ENCODE assay signal across 26 cellular contexts in genomic region chr3:14621093-14621492, GRCh38. TPM values are rescaled to one million over a fixed set of nuclear protein-coding genes. Genes with fewer than 3 reads are reported as not detected.
A peak's percentile ranks its signal among the peaks of the same experiment; 100 is the strongest.
DNase-seq lines count a peak whose midpoint lies in the region; ATAC-seq, FAIRE-seq and TF ChIP-seq lines count a peak whose summit lies in the region.
"Had no signal": no experiment of that assay in that cellular context is flagged by ENCODE, and none has a peak within 500 bp of the region (broad histone marks: within the 10 kb centered on the region; RNA-seq: fewer than 3 reads in every experiment).

No MANE protein-coding gene starts in this region.

- H3K79me2 ChIP-seq in H1 (ENCODE audit: control insufficient read depth in 1 of 2, insufficient read depth in 2 of 2, low read length in 2 of 2) = no peaks in the 10 kb centered on the region

- H3K36me3 ChIP-seq in H1 (ENCODE audit: control insufficient read depth in 2 of 4, insufficient read depth in 4 of 4, low read length in 3 of 4) = no peaks in the 10 kb centered on the region
- H3K36me3 ChIP-seq in effector memory CD4-positive, alpha-beta T cell (ENCODE audit: control insufficient read depth, insufficient read depth, low read length) = no peaks in the 10 kb centered on the region

- no peaks in the 10 kb centered on the region for H3K79me1 ChIP-seq in H1 (ENCODE audit: low read depth, low read length)

- H2AK5ac ChIP-seq in H1 (ENCODE audit: low read depth, low read length) = no peak overlapping the region

- H3K4me2 ChIP-seq in A549 (no peak overlapping the region), H1 (ENCODE audit: insufficient read depth in 1 of 2, low read depth in 2 of 2, low read length in 2 of 2) (no peak overlapping the region)

- H2BK20ac ChIP-seq in H1 (ENCODE audit: low read length) = no peak overlapping the region

- no peak overlapping the region for H3K9ac ChIP-seq in H1 (replicated peaks in 1 of 4; ENCODE audit: extremely low read depth in 1 of 4, low read depth in 3 of 4, low read length in 3 of 4)
- H3K9ac ChIP-seq: GM23248 had no signal

- TF ChIP-seq EP300 in A549 (IDR thresholded peaks at IDR 0.05) (no peak), H1 (IDR thresholded peaks at IDR 0.05; ENCODE audit: borderline replicate concordance in 1 of 2, low read depth in 2 of 2, low read length in 2 of 2) (no peak)

- no peak overlapping the region for H2BK120ac ChIP-seq in H1 (replicated peaks; ENCODE audit: low read depth, low read length)

- POLR2A ChIA-PET in A549 (lab: Yijun Ruan, JAX) = no interaction called here
- POLR2A ChIA-PET in H1 (lab: Charles Lee; ENCODE audit: partially characterized antibody) = interaction anchor here (0.6 to 1.2 kb wide), 2 partner anchors 16 to 43 kb away, joined by 3 read pairs; no protein-coding TSS in a partner anchor

- H4K91ac ChIP-seq in H1 (replicated peaks; ENCODE audit: insufficient read length, low read length) = no peak overlapping the region

- H3K27ac Mint-ChIP-seq in neural crest cell (ENCODE audit: unreplicated experiment) = peak overlapping the region; percentile 88
- H3K27ac Mint-ChIP-seq in stimulated activated naive CD8-positive, alpha-beta T cell treated with anti-CD3 and anti-CD28 coated beads, Interleukin-15, amount 100 ng/mL, for 72 hours = no peak overlapping the region
- H3K27ac Mint-ChIP-seq: CD4-positive, alpha-beta memory T cell; H9; HFFc6 had no signal

- no peaks in the 10 kb centered on the region for H3K9me3 Mint-ChIP-seq in neural crest cell
- H3K9me3 Mint-ChIP-seq in stimulated activated naive CD8-positive, alpha-beta T cell treated with anti-CD3 and anti-CD28 coated beads, Interleukin-15, amount 100 ng/mL, for 72 hours = no peaks in the 10 kb centered on the region
- H3K9me3 Mint-ChIP-seq: CD4-positive, alpha-beta memory T cell; H9; HFFc6 had no signal

- no peak overlapping the region for H2AFZ ChIP-seq in H1 (ENCODE audit: low read length)
- H2AFZ ChIP-seq: GM23248 had no signal

- intact Hi-C loops in posterior cingulate gyrus (cut with DNase I) = no loop called here

- DNase-seq in A549 (ENCODE audit: low read depth in 1 of 2, low spot score in 1 of 2) = no peak
- DNase-seq in H1 (ENCODE audit: low read depth in 1 of 2, low spot score in 2 of 2) = no peak
- no peak for DNase-seq in neural crest cell (ENCODE audit: low read depth, low spot score)
- DNase-seq in posterior cingulate gyrus = no peak
- no peak for DNase-seq in KBM-7
- DNase-seq in effector memory CD4-positive, alpha-beta T cell = no peak
- DNase-seq in stimulated activated naive CD8-positive, alpha-beta T cell treated with anti-CD3 and anti-CD28 coated beads, Interleukin-15, amount 100 ng/mL, for 72 hours = no peak
- DNase-seq: 8988T; C1 segment of cervical spinal cord; Calu3; CD4-positive, alpha-beta memory T cell; COR-L47; DMS53; DMS79 treated with DMSO at 0.1 percent for 48 hours; GF-D8; GM23248; HFFc6 had no signal

- no peak overlapping the region for H2BK12ac ChIP-seq in H1 (ENCODE audit: low read depth, low read length)

- no peaks in the 10 kb centered on the region for H4K20me1 ChIP-seq in H1 (replicated peaks in 1 of 2; ENCODE audit: control insufficient read depth in 1 of 2, insufficient read depth in 2 of 2, low read length in 2 of 2)

- peaks cover 3% of the 10 kb centered on the region for H3K36me3 Mint-ChIP-seq in neural crest cell (ENCODE audit: low read depth)
- H3K36me3 Mint-ChIP-seq: CD4-positive, alpha-beta memory T cell had no signal

- no peak overlapping the region for H3K56ac ChIP-seq in H1 (replicated peaks; ENCODE audit: insufficient read length, low read depth, low read length)

- H3K18ac ChIP-seq in H1 (ENCODE audit: extremely low read depth, low read length) = no peak overlapping the region

- CTCF ChIA-PET in A549 (lab: Yijun Ruan, JAX) (interaction anchor here (0.9 to 1.0 kb wide), 2 partner anchors 12 to 417 kb away, joined by 3 read pairs; no protein-coding TSS in a partner anchor), H1 (lab: Charles Lee; ENCODE audit: partially characterized antibody) (interaction anchor here (0.8 to 6.2 kb wide), 4 partner anchors 9 to 153 kb away, joined by 3 to 25 read pairs (median 11); no protein-coding TSS in a partner anchor)

- TF ChIP-seq CTCF in A549 (IDR thresholded peaks at IDR 0.05) (no peak), VCaP (conservative IDR thresholded peaks at IDR 0.05) (no peak), H1 (IDR thresholded peaks at IDR 0.05; ENCODE audit: control extremely low read depth in 1 of 3, insufficient read depth in 1 of 3, low read depth in 1 of 3, low read length in 3 of 3) (no peak), neural crest cell (conservative IDR thresholded peaks at IDR 0.05) (no peak)

- no peak overlapping the region for H3K4ac ChIP-seq in H1 (replicated peaks; ENCODE audit: insufficient read length, low read depth, low read length)

- no peaks in the 10 kb centered on the region; the same call in 1 of the 2 replicates for H3K23me2 ChIP-seq in H1 (ENCODE audit: low read depth, low read length)

- no peak overlapping the region for H3K23ac ChIP-seq in H1 (ENCODE audit: insufficient read length)

- no peak for FAIRE-seq in A549 (lab: Jason Lieb, UNC)
- no peak for FAIRE-seq in H1 (lab: Jason Lieb, UNC)
- FAIRE-seq: GM12891, GM18507 had no signal

- H4K8ac ChIP-seq in H1 (ENCODE audit: extremely low read depth, insufficient read depth, low read length) = no peak overlapping the region

- H3K27ac ChIP-seq in A549 (no peak overlapping the region), VCaP (peak overlapping the region; percentile 86), H1 (ENCODE audit: low read depth, low read length) (no peak overlapping the region)
- no peak overlapping the region for H3K27ac ChIP-seq in effector memory CD4-positive, alpha-beta T cell (ENCODE audit: insufficient read depth, low read length, poor library complexity, severe bottlenecking)
- H3K27ac ChIP-seq: GM23248 had no signal

- H3K9me3 ChIP-seq in A549 (no peaks in the 10 kb centered on the region), H1 (ENCODE audit: insufficient read depth in 2 of 2, low read depth in 1 of 2, low read length in 1 of 2) (no peaks in the 10 kb centered on the region)
- H3K9me3 ChIP-seq in effector memory CD4-positive, alpha-beta T cell (ENCODE audit: control insufficient read depth, low read length) = no peaks in the 10 kb centered on the region

- no peak for TF ChIP-seq RAD21 in A549 (conservative IDR thresholded peaks at IDR 0.05 in 1 of 2, IDR thresholded peaks at IDR 0.05 in 1 of 2)
- no peak for TF ChIP-seq RAD21 in H1 (IDR thresholded peaks at IDR 0.05 in 1 of 2, conservative IDR thresholded peaks at IDR 0.05 in 1 of 2; ENCODE audit: low read depth in 2 of 2, low read length in 2 of 2)

- no peak overlapping the region for H3K14ac ChIP-seq in H1 (ENCODE audit: insufficient read length)

- H3K4me1 ChIP-seq in A549 (peaks cover 8% of the 10 kb centered on the region; the same call in 2 of the 3 replicates), H1 (replicated peaks in 1 of 4; ENCODE audit: control insufficient read depth in 3 of 4, insufficient read depth in 4 of 4, low read length in 3 of 4) (peaks cover 0 to 4% (median 0%) of the 10 kb centered on the region in 4 experiments; a peak in 3 of 7 replicates)
- no peaks in the 10 kb centered on the region for H3K4me1 ChIP-seq in effector memory CD4-positive, alpha-beta T cell (ENCODE audit: control insufficient read depth, insufficient read depth, low read length, poor library complexity, severe bottlenecking)

- peaks cover 63% of the 10 kb centered on the region for H3K4me1 Mint-ChIP-seq in neural crest cell
- no peaks in the 10 kb centered on the region for H3K4me1 Mint-ChIP-seq in stimulated activated naive CD8-positive, alpha-beta T cell treated with anti-CD3 and anti-CD28 coated beads, Interleukin-15, amount 100 ng/mL, for 72 hours
- H3K4me1 Mint-ChIP-seq: CD4-positive, alpha-beta memory T cell had no signal

- H3K4me3 Mint-ChIP-seq in neural crest cell = no peak overlapping the region
- no peak overlapping the region for H3K4me3 Mint-ChIP-seq in stimulated activated naive CD8-positive, alpha-beta T cell treated with anti-CD3 and anti-CD28 coated beads, Interleukin-15, amount 100 ng/mL, for 72 hours
- H3K4me3 Mint-ChIP-seq: CD4-positive, alpha-beta memory T cell; H9; HFFc6 had no signal

- H2BK5ac ChIP-seq in H1 (ENCODE audit: low read depth, low read length) = no peak overlapping the region

- in situ Hi-C loops in KBM-7 (cut with MboI; ENCODE audit: low pct_unique_long_range_greater_than_20kb, low sequenced_read_pairs) = no loop called here

- H3K4me3 ChIP-seq in A549 = no peak overlapping the region
- H3K4me3 ChIP-seq in H1 (ENCODE audit: extremely low read depth in 1 of 4, insufficient read depth in 2 of 4, low read depth in 3 of 4, low read length in 4 of 4) = no peak overlapping the region
- H3K4me3 ChIP-seq in effector memory CD4-positive, alpha-beta T cell (ENCODE audit: insufficient read depth, low read depth, low read length, poor library complexity, severe bottlenecking) = no peak overlapping the region
- H3K4me3 ChIP-seq: GM23248 had no signal

- H2BK15ac ChIP-seq in H1 (ENCODE audit: low read length) = no peak overlapping the region

- WGBS in A549 (ENCODE audit: missing lambda C conversion rate) = 76% methylated on average over 4 of the region's 4 CpGs
- WGBS in H1 (ENCODE audit: extremely low coverage in 1 of 2, insufficient coverage in 1 of 2, insufficient read length in 1 of 2, insufficient replicate concordance in 2 of 2, low coverage in 1 of 2, low lambda C conversion rate in 2 of 2, missing lambda C conversion rate in 1 of 2), 2 experiments = 86% methylated on average over 4 of the region's 4 CpGs; no CpG with 5 or more reads in 1 of the 2 experiments

- H3K27me3 Mint-ChIP-seq in neural crest cell (ENCODE audit: low read depth) = no peaks in the 10 kb centered on the region
- H3K27me3 Mint-ChIP-seq in stimulated activated naive CD8-positive, alpha-beta T cell treated with anti-CD3 and anti-CD28 coated beads, Interleukin-15, amount 100 ng/mL, for 72 hours = peaks cover 27% of the 10 kb centered on the region

- H4K5ac ChIP-seq in H1 (ENCODE audit: insufficient read length, low read depth, low read length) = no peak overlapping the region

- no peak for TF ChIP-seq POLR2A in A549 (IDR thresholded peaks at IDR 0.05; ENCODE audit: low read length)
- no peak for TF ChIP-seq POLR2A in H1 (IDR thresholded peaks at IDR 0.05; ENCODE audit: control extremely low read depth in 1 of 2, low read depth in 2 of 2, low read length in 2 of 2)

- no peak for ATAC-seq in A549
- no peak for ATAC-seq in stimulated activated naive CD8-positive, alpha-beta T cell treated with anti-CD3 and anti-CD28 coated beads, Interleukin-15, amount 100 ng/mL, for 72 hours
- ATAC-seq: HCT116 had no signal

- no peaks in the 10 kb centered on the region for H3K27me3 ChIP-seq in H1 (replicated peaks in 1 of 4; ENCODE audit: control insufficient read depth in 3 of 4, extremely low read depth in 1 of 4, insufficient read depth in 3 of 4, low read length in 3 of 4)
- H3K27me3 ChIP-seq in effector memory CD4-positive, alpha-beta T cell (replicated peaks; ENCODE audit: control insufficient read depth, insufficient read depth, low read length, poor library complexity, severe bottlenecking) = no peaks in the 10 kb centered on the region

RNA-seq across cellular contexts. Expression of gene CCDC174, which starts 30.5 kb away (rescaled TPM):
- polyA plus RNA-seq in A549 (2011; rRNA removed) = 9.0 and 17.6 TPM in 2 replicates
- 3.4 and 5.5 TPM in 2 replicates for polyA plus RNA-seq in A549 (2012; cell fraction: cytosol; rRNA removed)
- polyA plus RNA-seq in A549 (2012; cell fraction: nucleus; rRNA removed) = 6.1 TPM in 2 replicates
- 10.8 to 12.6 TPM (median 11.7 TPM) in 3 replicates for polyA plus RNA-seq in A549 (2017; fragmentation: RNase III; extraction: RNeasy Plus Mini Kit Qiagen cat#74134 plus additional on column Dnase treatment)
- 6.7 and 7.3 TPM in 2 replicates for polyA minus RNA-seq in A549 (2011; rRNA and poly(A)+ RNA removed)
- 11.9 and 14.1 TPM in 2 replicates for total RNA-seq in H1 (2021; fragmentation: NEBNext Ultra II Directional; extraction: Animal tissue kit (Norgen Biotek cat#: 25700))
- 3.5 and 5.5 TPM in 2 replicates for polyA plus RNA-seq in H1 (2011; rRNA removed)
- 5.2 TPM for polyA plus RNA-seq in H1 (2011; cell fraction: cytosol; rRNA removed)
- polyA plus RNA-seq in H1 (2011; cell fraction: nucleus; rRNA removed) = 8.5 TPM
- 8.1 to 10.3 TPM (median 8.9 TPM) in 4 replicates for polyA plus RNA-seq in H1 (2012, experiment 1 of 2)
- polyA plus RNA-seq in H1 (2012, experiment 2 of 2) = 1.4 TPM
- 12.0 TPM for polyA plus RNA-seq in H1 (2013, experiment 1 of 2)
- 10.3 TPM for polyA plus RNA-seq in H1 (2013, experiment 2 of 2)
- polyA minus RNA-seq in H1 (2011; rRNA and poly(A)+ RNA removed) = 3.7 and 4.2 TPM in 2 replicates
- polyA minus RNA-seq in H1 (2011; cell fraction: cytosol; rRNA and poly(A)+ RNA removed) = 2.9 TPM
- 6.6 TPM for polyA minus RNA-seq in H1 (2011; cell fraction: nucleus; rRNA and poly(A)+ RNA removed)
- total RNA-seq in neural crest cell = 18.5 and 21.1 TPM in 2 replicates

RNA-seq across cellular contexts. Expression of gene C3orf20, which starts 53.8 kb away (rescaled TPM):
- polyA plus RNA-seq in A549 (2011; rRNA removed) (0.05 and 0.15 TPM in 2 replicates), A549 (2017; fragmentation: RNase III; extraction: RNeasy Plus Mini Kit Qiagen cat#74134 plus additional on column Dnase treatment) (0.03 to 0.08 TPM in 2 of 3 replicates, not detected in the other), H1 (2011; rRNA removed) (not detected in 2 replicates)
- polyA plus RNA-seq in A549 (2012; cell fraction: cytosol; rRNA removed) = not detected in 2 replicates
- 0.02 and 0.10 TPM in 2 replicates for polyA plus RNA-seq in A549 (2012; cell fraction: nucleus; rRNA removed)
- 0.19 and 0.21 TPM in 2 replicates for polyA minus RNA-seq in A549 (2011; rRNA and poly(A)+ RNA removed)
- not detected in 2 replicates for total RNA-seq in H1 (2021; fragmentation: NEBNext Ultra II Directional; extraction: Animal tissue kit (Norgen Biotek cat#: 25700))
- polyA plus RNA-seq in H1 (2011; cell fraction: cytosol; rRNA removed) = not detected
- polyA plus RNA-seq in H1 (2011; cell fraction: nucleus; rRNA removed) = not detected
- not detected in 4 replicates for polyA plus RNA-seq in H1 (2012, experiment 1 of 2)
- not detected for polyA plus RNA-seq in H1 (2012, experiment 2 of 2)
- polyA plus RNA-seq in H1 (2013, experiment 1 of 2) = 0.02 TPM
- polyA plus RNA-seq in H1 (2013, experiment 2 of 2) = not detected
- 0.03 TPM in 1 of 2 replicates, not detected in the other for polyA minus RNA-seq in H1 (2011; rRNA and poly(A)+ RNA removed)
- not detected for polyA minus RNA-seq in H1 (2011; cell fraction: cytosol; rRNA and poly(A)+ RNA removed)
- polyA minus RNA-seq in H1 (2011; cell fraction: nucleus; rRNA and poly(A)+ RNA removed) = not detected
- total RNA-seq in neural crest cell = 0.14 TPM in 1 of 2 replicates, not detected in the other
- total RNA-seq: Daoy, G401, GM23248, H4, H9, HFFc6 had no signal
- polyA plus RNA-seq: BJ; CD4-positive, alpha-beta memory T cell; GM23248 had no signal

Comparison
In these comparisons a context has a peak if more than half of its experiments do, and no peak if none do; other contexts are left out.
1. Of the 18 proteins assayed by ChIP-seq in both H1 and A549: peak only in H1: none; only in A549: none; in both: KDM1A; in neither: 17.